ENCODE assay signal across 13 cellular contexts in the genomic region with DNA sequence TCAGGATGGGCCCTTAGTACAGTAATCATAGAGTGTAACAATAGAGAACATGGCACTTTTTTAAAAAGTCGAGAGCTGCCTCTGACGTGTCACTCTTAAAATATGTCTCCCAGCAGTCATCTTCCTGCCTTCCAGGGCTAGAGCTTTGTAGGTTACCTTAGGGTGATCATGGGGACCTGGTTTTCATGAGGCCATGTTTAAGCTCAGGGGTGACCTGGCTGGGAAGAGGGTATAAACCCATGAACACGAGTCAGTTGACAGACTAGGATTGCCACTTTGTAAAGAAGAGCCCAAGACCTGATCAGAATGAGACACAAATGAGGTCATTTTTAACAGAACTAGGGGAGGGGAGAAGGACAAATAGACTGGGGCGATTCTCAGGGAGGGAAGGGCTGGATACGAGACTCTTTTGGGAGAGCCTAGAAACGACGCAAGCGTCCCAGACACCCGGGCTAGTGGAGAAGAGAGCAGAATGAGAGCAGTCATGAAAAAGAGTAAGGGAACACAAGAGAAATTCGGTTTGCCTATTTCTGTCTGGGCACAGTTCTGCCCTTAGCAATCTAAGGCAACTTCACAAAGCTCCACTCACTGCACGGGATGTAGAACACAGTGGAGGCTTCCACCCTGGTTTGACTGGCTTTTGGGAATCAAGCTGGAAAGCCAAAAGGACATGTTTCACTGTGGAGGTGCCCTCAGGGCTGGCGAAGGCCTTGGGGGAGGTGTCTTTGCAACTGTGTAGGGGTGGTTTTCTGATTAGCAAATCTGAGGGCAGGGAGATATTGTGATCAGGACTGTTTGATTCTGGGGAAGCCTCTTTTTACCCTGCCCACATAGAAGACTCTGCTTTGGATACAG. TPM values are rescaled to one million over a fixed set of nuclear protein-coding genes. Genes with fewer than 3 reads are reported as not detected.
DNase-seq lines count a peak whose midpoint lies in the region; FAIRE-seq and TF ChIP-seq lines count a peak whose summit lies in the region.
"Had no signal": no experiment of that assay in that cellular context is flagged by ENCODE, and none has a peak within 500 bp of the region (broad histone marks: within the 10 kb centered on the region; RNA-seq: fewer than 3 reads in every experiment).

No MANE protein-coding gene starts in this region.

- H2AK5ac ChIP-seq in H1 (ENCODE audit: low read depth, low read length): no peak overlapping the region; the same call in 1 of the 2 replicates

- in situ Hi-C loops in KBM-7 (cut with MboI; ENCODE audit: low pct_unique_long_range_greater_than_20kb, low sequenced_read_pairs): no loop called here

- peaks cover 0 to 2% of the 10 kb centered on the region in 2 experiments for H4K20me1 ChIP-seq in H1 (replicated peaks in 1 of 2; ENCODE audit: control insufficient read depth in 1 of 2, insufficient read depth in 2 of 2, low read length in 2 of 2)

- POLR2A ChIA-PET in H1 (lab: Charles Lee; ENCODE audit: partially characterized antibody): interaction anchor here (0.6 kb wide), 1 partner anchor 8 kb away, joined by 3 read pairs; no protein-coding TSS in a partner anchor

- peaks cover 35 to 61% (median 48%) of the 10 kb centered on the region in 3 donors for H3K4me1 Mint-ChIP-seq in IgD-negative memory B cell
- peaks cover 46% of the 10 kb centered on the region for H3K4me1 Mint-ChIP-seq in nephron progenitor cell

- TF ChIP-seq CTCF in H1 (IDR thresholded peaks at IDR 0.05; ENCODE audit: control extremely low read depth in 1 of 3, insufficient read depth in 1 of 3, low read depth in 1 of 3, low read length in 3 of 3) (no peak), nephron progenitor cell (IDR thresholded peaks at IDR 0.05) (no peak), left ventricle myocardium inferior (IDR thresholded peaks at IDR 0.05; ENCODE audit: borderline replicate concordance) (no peak)

- no peak overlapping the region for H4K91ac ChIP-seq in H1 (replicated peaks; ENCODE audit: insufficient read length, low read length)

- H2BK5ac ChIP-seq in H1 (ENCODE audit: low read depth, low read length): no peak overlapping the region

- H3K27me3 ChIP-seq in H1 (replicated peaks in 1 of 4; ENCODE audit: control insufficient read depth in 3 of 4, extremely low read depth in 1 of 4, insufficient read depth in 3 of 4, low read length in 3 of 4) (peaks cover 0 to 37% (median 31%) of the 10 kb centered on the region in 4 experiments; a peak in 5 of 7 replicates), left ventricle myocardium inferior (ENCODE audit: low read depth) (no peaks in the 10 kb centered on the region)

- no peak overlapping the region for H4K8ac ChIP-seq in H1 (ENCODE audit: extremely low read depth, insufficient read depth, low read length)

- no peak overlapping the region for H3K23ac ChIP-seq in H1 (ENCODE audit: insufficient read length)

- no peak for TF ChIP-seq POLR2A in H1 (IDR thresholded peaks at IDR 0.05; ENCODE audit: control extremely low read depth in 1 of 2, low read depth in 2 of 2, low read length in 2 of 2)

- no peak overlapping the region for H2BK120ac ChIP-seq in H1 (replicated peaks; ENCODE audit: low read depth, low read length)

- DNase-seq in A172 (ENCODE audit: low spot score) (peak; percentile 32), H1 (ENCODE audit: low read depth in 1 of 2, low spot score in 2 of 2) (no peak), nephron progenitor cell (no peak), SHP77 (lab: John Stamatoyannopoulos, UW) (no peak), left ventricle myocardium inferior (no peak), KBM-7 (no peak), NCI-H2029 treated with DMSO at 0.1 percent for 48 hours (lab: John Stamatoyannopoulos, UW) (no peak)
- DNase-seq: activated effector memory CD4-positive, alpha-beta T cell treated with anti-CD3 and anti-CD28 coated beads, Interleukin-2, amount 50 U/mL, for 16 hours; kidney glomerular epithelial cell; NCI-H1105 treated with DMSO at 0.1 percent for 48 hours; stimulated activated CD4-positive, alpha-beta T cell treated with anti-CD3 and anti-CD28 coated beads, Interleukin-4, amount 100 ng/mL, for 4 hours had no signal

- no peak for TF ChIP-seq EP300 in H1 (IDR thresholded peaks at IDR 0.05; ENCODE audit: borderline replicate concordance in 1 of 2, low read depth in 2 of 2, low read length in 2 of 2)

- H3K18ac ChIP-seq in H1 (ENCODE audit: extremely low read depth, low read length): no peak overlapping the region

- no peaks in the 10 kb centered on the region for H3K79me2 ChIP-seq in H1 (ENCODE audit: control insufficient read depth in 1 of 2, insufficient read depth in 2 of 2, low read length in 2 of 2)

- CTCF ChIA-PET in H1 (lab: Charles Lee; ENCODE audit: partially characterized antibody): interaction anchor here (0.5 to 1.1 kb wide), 2 partner anchors 10 to 17 kb away, joined by 3 read pairs; no protein-coding TSS in a partner anchor

- H3K9ac ChIP-seq in H1 (replicated peaks in 1 of 4; ENCODE audit: extremely low read depth in 1 of 4, low read depth in 3 of 4, low read length in 3 of 4): no peak overlapping the region

- no peak overlapping the region; a peak in 1 of 4 replicates for H3K4me2 ChIP-seq in H1 (ENCODE audit: insufficient read depth in 1 of 2, low read depth in 2 of 2, low read length in 2 of 2)

- H3K4me3 ChIP-seq in H1 (ENCODE audit: extremely low read depth in 1 of 4, insufficient read depth in 2 of 4, low read depth in 3 of 4, low read length in 4 of 4): no peak overlapping the region
- no peak overlapping the region for H3K4me3 ChIP-seq in left ventricle myocardium inferior

- 0 out of 2 replicates have a peak overlapping the region, but pooled peaks have one; percentile 18 for H2BK12ac ChIP-seq in H1 (ENCODE audit: low read depth, low read length)

- no peak overlapping the region for H3K56ac ChIP-seq in H1 (replicated peaks; ENCODE audit: insufficient read length, low read depth, low read length)

- H3K4me1 ChIP-seq in H1 (replicated peaks in 1 of 4; ENCODE audit: control insufficient read depth in 3 of 4, insufficient read depth in 4 of 4, low read length in 3 of 4) (peaks cover 2 to 9% (median 5%) of the 10 kb centered on the region in 4 experiments; a peak in 6 of 7 replicates), left ventricle myocardium inferior (peaks cover 17% of the 10 kb centered on the region)

- FAIRE-seq in H1 (lab: Jason Lieb, UNC): no peak
- FAIRE-seq: GM18507 had no signal

- no peak overlapping the region; the same call in 1 of the 2 replicates for H2BK20ac ChIP-seq in H1 (ENCODE audit: low read length)

- 86% methylated on average over 12 of the region's 12 CpGs; no CpG with 5 or more reads in 1 of the 2 experiments for WGBS in H1 (ENCODE audit: extremely low coverage in 1 of 2, insufficient coverage in 1 of 2, insufficient read length in 1 of 2, insufficient replicate concordance in 2 of 2, low coverage in 1 of 2, low lambda C conversion rate in 2 of 2, missing lambda C conversion rate in 1 of 2), 2 experiments

- H3K36me3 ChIP-seq in H1 (ENCODE audit: control insufficient read depth in 2 of 4, insufficient read depth in 4 of 4, low read length in 3 of 4) (no peaks in the 10 kb centered on the region), left ventricle myocardium inferior (no peaks in the 10 kb centered on the region)

- H3K27ac ChIP-seq in H1 (ENCODE audit: low read depth, low read length) (no peak overlapping the region), left ventricle myocardium inferior (replicated peaks) (no peak overlapping the region)

- no peak overlapping the region for H2BK15ac ChIP-seq in H1 (ENCODE audit: low read length)

- peaks cover 3% of the 10 kb centered on the region; the same call in 1 of the 2 replicates for H3K79me1 ChIP-seq in H1 (ENCODE audit: low read depth, low read length)

- TF ChIP-seq RAD21 in H1 (IDR thresholded peaks at IDR 0.05 in 1 of 2, conservative IDR thresholded peaks at IDR 0.05 in 1 of 2; ENCODE audit: low read depth in 2 of 2, low read length in 2 of 2): no peak

- H3K27ac Mint-ChIP-seq in IgD-negative memory B cell: peak overlapping the region; percentile 36 to 96 (median 87)
- no peak overlapping the region for H3K27ac Mint-ChIP-seq in nephron progenitor cell

- H3K36me3 Mint-ChIP-seq in IgD-negative memory B cell (no peaks in the 10 kb centered on the region), nephron progenitor cell (ENCODE audit: low read depth) (no peaks in the 10 kb centered on the region)

- intact Hi-C loops in left ventricle myocardium inferior (cut with micrococcal nuclease): no loop called here

- H4K5ac ChIP-seq in H1 (ENCODE audit: insufficient read length, low read depth, low read length): no peak overlapping the region

- no peak overlapping the region for H3K14ac ChIP-seq in H1 (ENCODE audit: insufficient read length)

- H3K9me3 ChIP-seq in H1 (ENCODE audit: insufficient read depth in 2 of 2, low read depth in 1 of 2, low read length in 1 of 2): no peaks in the 10 kb centered on the region
- H3K9me3 ChIP-seq in left ventricle myocardium inferior (replicated peaks): no peaks in the 10 kb centered on the region

- H3K4ac ChIP-seq in H1 (replicated peaks; ENCODE audit: insufficient read length, low read depth, low read length): no peak overlapping the region

- H3K27me3 Mint-ChIP-seq in IgD-negative memory B cell (peaks cover 1% of the 10 kb centered on the region), nephron progenitor cell (ENCODE audit: low read depth, poor library complexity) (peaks cover 47% of the 10 kb centered on the region)

- H3K4me3 Mint-ChIP-seq in IgD-negative memory B cell (peak overlapping the region in 3 of 4 donors; percentile 14 to 95 (median 74)), nephron progenitor cell (peak overlapping the region; percentile 73)

- H3K23me2 ChIP-seq in H1 (ENCODE audit: low read depth, low read length): peaks cover 17% of the 10 kb centered on the region; the same call in 1 of the 2 replicates

- H2AFZ ChIP-seq in H1 (ENCODE audit: low read length): no peak overlapping the region

- no peaks in the 10 kb centered on the region for H3K9me3 Mint-ChIP-seq in IgD-negative memory B cell
- no peaks in the 10 kb centered on the region for H3K9me3 Mint-ChIP-seq in nephron progenitor cell

RNA-seq across cellular contexts. Expression of gene RAB31, which starts 1.8 kb away (rescaled TPM):
- 19.6 and 27.9 TPM in 2 replicates for total RNA-seq in A172 (2014; rRNA removed; shearing (Covaris generic))
- 192 TPM for polyA plus RNA-seq in IgD-negative memory B cell
- total RNA-seq in H1 (2021; fragmentation: NEBNext Ultra II Directional; extraction: Animal tissue kit (Norgen Biotek cat#: 25700)): 39.3 and 40.9 TPM in 2 replicates
- 15.2 TPM in 2 replicates for polyA plus RNA-seq in H1 (2011; rRNA removed)
- polyA plus RNA-seq in H1 (2011; cell fraction: cytosol; rRNA removed): 16.7 TPM
- 27.4 TPM for polyA plus RNA-seq in H1 (2011; cell fraction: nucleus; rRNA removed)
- polyA plus RNA-seq in H1 (2012, experiment 1 of 2): 17.8 to 28.0 TPM (median 22.6 TPM) in 4 replicates
- polyA plus RNA-seq in H1 (2012, experiment 2 of 2): 6.0 TPM
- 65.4 TPM for polyA plus RNA-seq in H1 (2013, experiment 1 of 2)
- 69.7 TPM for polyA plus RNA-seq in H1 (2013, experiment 2 of 2)
- polyA minus RNA-seq in H1 (2011; rRNA and poly(A)+ RNA removed): 54.0 and 57.9 TPM in 2 replicates
- polyA minus RNA-seq in H1 (2011; cell fraction: cytosol; rRNA and poly(A)+ RNA removed): 14.6 TPM
- 33.4 TPM for polyA minus RNA-seq in H1 (2011; cell fraction: nucleus; rRNA and poly(A)+ RNA removed)
- total RNA-seq in left ventricle myocardium inferior: 12.0 TPM
